In genomic region chrX:11741574-11741973, GRCh38 we compare ENCODE assay signal across 32 cellular contexts.
"Had no signal": no experiment of that assay in that cellular context is flagged by ENCODE, and none has a peak within 500 bp of the region (broad histone marks: within the 10 kb centered on the region; RNA-seq: fewer than 3 reads in every experiment).

No MANE protein-coding gene starts in this region.

- H3K4me3 Mint-ChIP-seq: activated CD4-positive, alpha-beta memory T cell treated with anti-CD3 and anti-CD28 coated beads for 36 hours; activated CD4-positive, alpha-beta T cell treated with anti-CD3 and anti-CD28 coated beads for 36 hours; activated CD4-positive, alpha-beta T cell treated with anti-CD3 and anti-CD28 coated beads, Interleukin-2, amount 10 ng/mL, durations not matched to agents 24 days and 14 days; activated CD8-positive, alpha-beta T cell treated with anti-CD3 and anti-CD28 coated beads, Interleukin-2, amount 10 ng/mL, durations not matched to agents 7 days and 5 days; activated naive CD4-positive, alpha-beta T cell treated with anti-CD3 and anti-CD28 coated beads for 36 hours; activated naive CD4-positive, alpha-beta T cell treated with anti-CD3 and anti-CD28 coated beads, Interleukin-2, amount 50 U/mL, for 24 hours; activated naive CD8-positive, alpha-beta T cell treated with anti-CD3 and anti-CD28 coated beads for 36 hours; activated naive CD8-positive, alpha-beta T cell treated with anti-CD3 and anti-CD28 coated beads, Interleukin-2, amount 50 U/mL, for 24 hours; activated T-cell treated with anti-CD3 and anti-CD28 coated beads, Interleukin-2, amount 50 U/mL, for 24 hours; activated T-helper 1 cell treated with anti-CD3 and anti-CD28 coated beads, Interleukin-12 subunit alpha, Interleukin-12 subunit beta, Interleukin-2, Interleukin-4 antibody, amounts not matched to agents 30 ng/mL and 10 ng/mL and 1 ng/mL, durations not matched to agents 14 hours and 24 hours and 36 hours; central memory CD8-positive, alpha-beta T cell; dendritic cell treated with granulocyte-macrophage colony-stimulating factor and Interleukin-4, amounts not matched to agents 40 ng/mL and 50 ng/mL, for 4 days; endodermal cell had no signal

- DNase-seq: activated CD4-positive, alpha-beta T cell treated with anti-CD3 and anti-CD28 coated beads for 36 hours; activated CD4-positive, alpha-beta T cell treated with anti-CD3 and anti-CD28 coated beads, Interleukin-2, amount 10 ng/mL, durations not matched to agents 24 days and 14 days; activated CD4-positive, CD25-positive, alpha-beta regulatory T cell; activated CD4-positive, CD25-positive, alpha-beta regulatory T cell treated with anti-CD3 and anti-CD28 coated beads, Interleukin-2, amount 50 U/mL, for 72 hours; activated CD8-positive, alpha-beta memory T cell treated with anti-CD3 and anti-CD28 coated beads, Interleukin-2, amount 50 U/mL, for 48 hours; activated CD8-positive, alpha-beta T cell treated with anti-CD3 and anti-CD28 coated beads, Interleukin-2, amount 10 ng/mL, durations not matched to agents 7 days and 5 days; activated effector memory CD4-positive, alpha-beta T cell treated with anti-CD3 and anti-CD28 coated beads, Interleukin-2, amount 50 U/mL, for 16 hours; activated naive CD4-positive, alpha-beta T cell treated with anti-CD3 and anti-CD28 coated beads for 36 hours; activated naive CD8-positive, alpha-beta T cell treated with anti-CD3 and anti-CD28 coated beads for 36 hours; activated naive CD8-positive, alpha-beta T cell treated with anti-CD3 and anti-CD28 coated beads, Interleukin-2, amount 50 U/mL, for 24 hours; activated T-cell treated with anti-CD3 and anti-CD28 coated beads for 4 hours; activated T-cell treated with anti-CD3 and anti-CD28 coated beads, Interleukin-2, amount 50 U/mL, for 24 hours; adrenal gland; amygdala; aorta; brain microvascular endothelial cell; dorsolateral prefrontal cortex; effector memory CD4-positive, alpha-beta T cell; endodermal cell; foreskin keratinocyte; gastrocnemius medialis; glutamatergic neuron; heart left ventricle; T-helper 2 cell had no signal

- H3K27me3 Mint-ChIP-seq: activated CD4-positive, alpha-beta T cell treated with anti-CD3 and anti-CD28 coated beads for 36 hours; activated naive CD4-positive, alpha-beta T cell treated with anti-CD3 and anti-CD28 coated beads, Interleukin-2, amount 50 U/mL, for 24 hours; activated naive CD8-positive, alpha-beta T cell treated with anti-CD3 and anti-CD28 coated beads for 36 hours; activated naive CD8-positive, alpha-beta T cell treated with anti-CD3 and anti-CD28 coated beads, Interleukin-2, amount 50 U/mL, for 24 hours; central memory CD8-positive, alpha-beta T cell had no signal

- H3K4me1 Mint-ChIP-seq: activated CD4-positive, alpha-beta T cell treated with anti-CD3 and anti-CD28 coated beads, Interleukin-2, amount 10 ng/mL, durations not matched to agents 24 days and 14 days; activated naive CD4-positive, alpha-beta T cell treated with anti-CD3 and anti-CD28 coated beads, Interleukin-2, amount 50 U/mL, for 24 hours; activated naive CD8-positive, alpha-beta T cell treated with anti-CD3 and anti-CD28 coated beads for 36 hours; activated naive CD8-positive, alpha-beta T cell treated with anti-CD3 and anti-CD28 coated beads, Interleukin-2, amount 50 U/mL, for 24 hours; central memory CD8-positive, alpha-beta T cell had no signal

- H3K27ac Mint-ChIP-seq: activated CD4-positive, alpha-beta memory T cell treated with anti-CD3 and anti-CD28 coated beads for 36 hours; activated CD4-positive, alpha-beta T cell treated with anti-CD3 and anti-CD28 coated beads for 36 hours; activated CD4-positive, alpha-beta T cell treated with anti-CD3 and anti-CD28 coated beads, Interleukin-2, amount 10 ng/mL, durations not matched to agents 24 days and 14 days; activated CD8-positive, alpha-beta T cell treated with anti-CD3 and anti-CD28 coated beads, Interleukin-2, amount 10 ng/mL, durations not matched to agents 7 days and 5 days; activated naive CD4-positive, alpha-beta T cell treated with anti-CD3 and anti-CD28 coated beads for 36 hours; activated naive CD4-positive, alpha-beta T cell treated with anti-CD3 and anti-CD28 coated beads, Interleukin-2, amount 50 U/mL, for 24 hours; activated naive CD8-positive, alpha-beta T cell treated with anti-CD3 and anti-CD28 coated beads for 36 hours; activated naive CD8-positive, alpha-beta T cell treated with anti-CD3 and anti-CD28 coated beads, Interleukin-2, amount 50 U/mL, for 24 hours; activated T-cell treated with anti-CD3 and anti-CD28 coated beads, Interleukin-2, amount 50 U/mL, for 24 hours; activated T-helper 1 cell treated with anti-CD3 and anti-CD28 coated beads, Interleukin-12 subunit alpha, Interleukin-12 subunit beta, Interleukin-2, Interleukin-4 antibody, amounts not matched to agents 30 ng/mL and 10 ng/mL and 1 ng/mL, durations not matched to agents 14 hours and 24 hours and 36 hours; activated T-helper 2 cell treated with anti-CD3 and anti-CD28 coated beads, Interferon-gamma antibody, Interleukin-2, Interleukin-4, amounts not matched to agents 10 μg/mL and 5 μg/mL and 100 μg/mL, durations not matched to agents 14 hours and 24 hours and 36 hours; dendritic cell treated with granulocyte-macrophage colony-stimulating factor and Interleukin-4, amounts not matched to agents 40 ng/mL and 50 ng/mL, for 4 days; endodermal cell had no signal

- H3K9me3 Mint-ChIP-seq: activated CD4-positive, alpha-beta memory T cell treated with anti-CD3 and anti-CD28 coated beads for 36 hours; activated CD4-positive, alpha-beta T cell treated with anti-CD3 and anti-CD28 coated beads, Interleukin-2, amount 10 ng/mL, durations not matched to agents 24 days and 14 days; activated naive CD4-positive, alpha-beta T cell treated with anti-CD3 and anti-CD28 coated beads for 36 hours; activated naive CD4-positive, alpha-beta T cell treated with anti-CD3 and anti-CD28 coated beads, Interleukin-2, amount 50 U/mL, for 24 hours; activated naive CD8-positive, alpha-beta T cell treated with anti-CD3 and anti-CD28 coated beads for 36 hours; activated naive CD8-positive, alpha-beta T cell treated with anti-CD3 and anti-CD28 coated beads, Interleukin-2, amount 50 U/mL, for 24 hours; activated T-cell treated with anti-CD3 and anti-CD28 coated beads, Interleukin-2, amount 50 U/mL, for 24 hours; activated T-helper 1 cell treated with anti-CD3 and anti-CD28 coated beads, Interleukin-12 subunit alpha, Interleukin-12 subunit beta, Interleukin-2, Interleukin-4 antibody, amounts not matched to agents 30 ng/mL and 10 ng/mL and 1 ng/mL, durations not matched to agents 14 hours and 24 hours and 36 hours; activated T-helper 2 cell treated with anti-CD3 and anti-CD28 coated beads, Interferon-gamma antibody, Interleukin-2, Interleukin-4, amounts not matched to agents 10 μg/mL and 5 μg/mL and 100 μg/mL, durations not matched to agents 14 hours and 24 hours and 36 hours; central memory CD8-positive, alpha-beta T cell; dendritic cell treated with granulocyte-macrophage colony-stimulating factor and Interleukin-4, amounts not matched to agents 40 ng/mL and 50 ng/mL, for 4 days had no signal

- FAIRE-seq: bronchial epithelial cell had no signal

- H3K36me3 Mint-ChIP-seq: activated CD4-positive, alpha-beta memory T cell treated with anti-CD3 and anti-CD28 coated beads for 36 hours; activated naive CD4-positive, alpha-beta T cell treated with anti-CD3 and anti-CD28 coated beads, Interleukin-2, amount 50 U/mL, for 24 hours; activated naive CD8-positive, alpha-beta T cell treated with anti-CD3 and anti-CD28 coated beads for 36 hours had no signal

- ATAC-seq: activated CD8-positive, alpha-beta T cell treated with anti-CD3 and anti-CD28 coated beads, Interleukin-2, amount 10 ng/mL, durations not matched to agents 7 days and 5 days; activated naive CD8-positive, alpha-beta T cell treated with anti-CD3 and anti-CD28 coated beads, Interleukin-2, amount 50 U/mL, for 24 hours; esophagus mucosa; foreskin keratinocyte; gastrocnemius medialis; heart left ventricle had no signal
